In the genomic region with DNA sequence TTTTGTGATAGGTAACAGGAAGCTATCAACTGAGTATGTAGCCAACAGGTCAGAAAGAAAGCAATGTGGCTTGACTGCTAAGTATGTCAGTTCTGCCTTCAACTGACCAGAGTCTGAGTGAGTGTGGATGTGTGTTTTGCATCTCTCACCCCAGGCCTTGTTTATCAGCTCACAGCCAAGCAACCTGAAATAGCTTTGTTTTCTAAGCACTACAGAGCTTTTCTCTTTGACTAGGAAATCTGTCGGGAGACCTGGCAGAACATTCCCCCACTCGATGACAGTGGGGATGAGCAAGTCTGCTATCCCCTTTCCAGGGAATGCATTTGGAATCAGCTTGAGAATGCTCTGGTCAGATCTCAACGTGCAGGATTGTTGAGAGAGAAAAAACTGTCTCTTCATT, we compare ENCODE assay signal across 20 cellular contexts.
DNase-seq lines count a peak whose midpoint lies in the region; ATAC-seq and TF ChIP-seq lines count a peak whose summit lies in the region.
"Had no signal": no experiment of that assay in that cellular context is flagged by ENCODE, and none has a peak within 500 bp of the region (broad histone marks: within the 10 kb centered on the region; RNA-seq: fewer than 3 reads in every experiment).

No MANE protein-coding gene starts in this region.

- H3K9me3 Mint-ChIP-seq in H9 = no peaks in the 10 kb centered on the region
- H3K9me3 Mint-ChIP-seq: CD4-positive, alpha-beta T cell; HFFc6 had no signal

- H2AFZ ChIP-seq in H9 (ENCODE audit: low read length) (peak overlapping the region; percentile 91), neuron (ENCODE audit: low read depth, low read length) (peak overlapping the region; percentile 31)

- no peak for DNase-seq in H9
- DNase-seq in amniotic epithelial cell (ENCODE audit: low read depth) = peak; percentile 59
- peak; percentile 17 for DNase-seq in iPS-NIHi7 (ENCODE audit: extremely low spot score)
- DNase-seq in GOT3 (lab: John Stamatoyannopoulos, UW) = no peak
- no peak for DNase-seq in cerebellar nuclear complex (lab: John Stamatoyannopoulos, UW)
- DNase-seq: Caco-2; CD4-positive, alpha-beta T cell; HFFc6; MM.1S; NCI-H1092; NCI-H1436 treated with DMSO at 0.1 percent for 48 hours; NCI-H2029; NCI-H446 treated with DMSO at 0.1 percent for 48 hours; NCI-H69; SHP77 treated with DMSO at 0.1 percent for 48 hours; SK-N-SH had no signal

- H3K4me3 ChIP-seq in neuron (ENCODE audit: low read length) = no peak overlapping the region
- H3K4me3 ChIP-seq: A549, GM12878 had no signal

- peaks cover 3 to 4% of the 10 kb centered on the region in 2 experiments for H3K4me1 Mint-ChIP-seq in H9

- H2BK20ac ChIP-seq in H9 (ENCODE audit: low read depth, low read length, poor library complexity, severe bottlenecking) = no peak overlapping the region

- no peak overlapping the region for H3K4me2 ChIP-seq in H9 (ENCODE audit: insufficient read depth, insufficient read length, low read length)
- H3K4me2 ChIP-seq: A549, SK-N-SH had no signal

- no peaks in the 10 kb centered on the region for H3K79me1 ChIP-seq in H9 (ENCODE audit: insufficient read depth, low read depth, low read length, poor library complexity, severe bottlenecking)

- no peak overlapping the region for H3K4me3 Mint-ChIP-seq in H9
- H3K4me3 Mint-ChIP-seq: CD4-positive, alpha-beta T cell; HFFc6 had no signal

- no peak overlapping the region for H4K5ac ChIP-seq in H9 (ENCODE audit: insufficient read length, low read depth, low read length)

- H3K9me3 ChIP-seq in H9 (ENCODE audit: control insufficient read depth, low read depth, low read length) = no peaks in the 10 kb centered on the region
- H3K9me3 ChIP-seq in neuron (ENCODE audit: low read length) = no peaks in the 10 kb centered on the region
- H3K9me3 ChIP-seq: A549, Caco-2, SK-N-SH had no signal

- no peak for TF ChIP-seq CTCF in H9 (conservative IDR thresholded peaks at IDR 0.05)

- H3K79me2 ChIP-seq in H9 (ENCODE audit: insufficient read depth, low read length) = no peaks in the 10 kb centered on the region

- no peak overlapping the region for H4K8ac ChIP-seq in H9 (replicated peaks; ENCODE audit: insufficient read length, low read depth, low read length)

- H3K36me3 Mint-ChIP-seq in H9 (ENCODE audit: insufficient read depth in 1 of 3, low read depth in 3 of 3) = no peaks in the 10 kb centered on the region

- H4K20me1 ChIP-seq in H9 (ENCODE audit: control insufficient read depth, insufficient read depth, insufficient read length) = no peaks in the 10 kb centered on the region

- no peaks in the 10 kb centered on the region for H3K23me2 ChIP-seq in H9 (ENCODE audit: insufficient read length, low read depth, low read length, poor library complexity, severe bottlenecking)

- H3K27me3 Mint-ChIP-seq in H9 (ENCODE audit: low read depth) = no peaks in the 10 kb centered on the region
- H3K27me3 Mint-ChIP-seq: CD4-positive, alpha-beta T cell had no signal

- H2BK12ac ChIP-seq in H9 (ENCODE audit: insufficient read length, low read depth, low read length) = no peak overlapping the region

- ATAC-seq in HG02840 (IDR thresholded peaks at IDR 0.05; ENCODE audit: low FRiP score, unreplicated experiment) = no peak
- ATAC-seq: A549, GM12878 had no signal

- no peak overlapping the region for H3K14ac ChIP-seq in H9 (ENCODE audit: insufficient read depth, low read length)

- no CpG with 5 or more reads among the region's 3 CpGs for WGBS in H9 (ENCODE audit: extremely low coverage, insufficient read length, low lambda C conversion rate)

- H3K27ac Mint-ChIP-seq in H9 = peak overlapping the region in 2 of 3 experiments; percentile 1 to 25; a peak in 1 of 7 replicates
- H3K27ac Mint-ChIP-seq: CD4-positive, alpha-beta T cell; HFFc6 had no signal

- no peak overlapping the region for H3K27ac ChIP-seq in H9 (ENCODE audit: insufficient read length, low read depth, low read length)
- H3K27ac ChIP-seq: A549 had no signal

- H3K9ac ChIP-seq in H9 (ENCODE audit: extremely low read depth, insufficient read length, low read length) = no peak overlapping the region
- H3K9ac ChIP-seq: SK-N-SH had no signal

- no peak overlapping the region for H2AK5ac ChIP-seq in H9 (ENCODE audit: insufficient read length, low read length)

- H2BK120ac ChIP-seq in H9 (ENCODE audit: low read depth, low read length, poor library complexity, severe bottlenecking) = no peak overlapping the region

- H3K27me3 ChIP-seq in H9 (ENCODE audit: insufficient read depth, low read length) (no peaks in the 10 kb centered on the region), neuron (ENCODE audit: insufficient read depth, low read length) (no peaks in the 10 kb centered on the region)

- no peak overlapping the region for H3K23ac ChIP-seq in H9 (ENCODE audit: insufficient read length, low read depth, low read length)

- no peak overlapping the region for H3K18ac ChIP-seq in H9 (ENCODE audit: insufficient read length, low read depth, low read length)

- H3K56ac ChIP-seq in H9 (ENCODE audit: insufficient read length, low read depth, low read length) = no peak overlapping the region

- no peak overlapping the region; the same call in 1 of the 2 replicates for H2BK15ac ChIP-seq in H9 (ENCODE audit: low read depth, low read length)

- H3K4me1 ChIP-seq in H9 (ENCODE audit: insufficient read depth, low read length) (peaks cover 4% of the 10 kb centered on the region; the same call in 1 of the 2 replicates), neuron (ENCODE audit: insufficient read depth, low read length) (peaks cover 7% of the 10 kb centered on the region)
- H3K4me1 ChIP-seq: A549, Caco-2 had no signal

- no peak overlapping the region for H4K91ac ChIP-seq in H9 (ENCODE audit: insufficient read length, low read depth, low read length)

- H3K36me3 ChIP-seq in neuron (ENCODE audit: insufficient read depth, low read length) = no peaks in the 10 kb centered on the region

- H3T11ph ChIP-seq in H9 (ENCODE audit: low read length) = no peak overlapping the region

- no peak overlapping the region for H3K4ac ChIP-seq in H9 (ENCODE audit: low read depth, low read length)

- no peak overlapping the region for H2BK5ac ChIP-seq in H9 (ENCODE audit: insufficient read length, low read length)

Comparison
In these comparisons a context has a peak if more than half of its experiments do, and no peak if none do; other contexts are left out.
1. DNase-seq: peak in amniotic epithelial cell (single experiment) and iPS-NIHi7 (single experiment); none in H9 (single experiment), GOT3 (single experiment) and cerebellar nuclear complex (0 of 2).